Comparison of ENCODE assay signal across 8 cellular contexts in genomic region chr22:27718186-27719032, GRCh38.
A peak's percentile ranks its signal among the peaks of the same experiment; 100 is the strongest.
DNase-seq lines count a peak whose midpoint lies in the region; ATAC-seq and TF ChIP-seq lines count a peak whose summit lies in the region.

No MANE protein-coding gene starts in this region.

- H3K4me3 Mint-ChIP-seq in naive thymus-derived CD4-positive, alpha-beta T cell, result no peak overlapping the region
- no peak overlapping the region for H3K4me3 Mint-ChIP-seq in activated CD4-positive, alpha-beta T cell treated with anti-CD3 and anti-CD28 coated beads for 36 hours

- H3K4me1 ChIP-seq in naive thymus-derived CD4-positive, alpha-beta T cell (ENCODE audit: control insufficient read depth in 2 of 2, insufficient read depth in 2 of 2, low read length in 2 of 2), result no peaks in the 10 kb centered on the region
- H3K4me1 ChIP-seq in Karpas-422 (ENCODE audit: low read length), result no peaks in the 10 kb centered on the region

- H3K4me3 ChIP-seq in naive thymus-derived CD4-positive, alpha-beta T cell (ENCODE audit: low read length), result no peak overlapping the region
- no peak overlapping the region for H3K4me3 ChIP-seq in Karpas-422 (ENCODE audit: low read length)

- no peak overlapping the region for H3K4me2 ChIP-seq in Karpas-422 (ENCODE audit: low read depth, low read length, poor library complexity, severe bottlenecking)

- H3K9me3 ChIP-seq in naive thymus-derived CD4-positive, alpha-beta T cell (ENCODE audit: control insufficient read depth in 2 of 3, low read length in 3 of 3), result no peaks in the 10 kb centered on the region
- no peaks in the 10 kb centered on the region for H3K9me3 ChIP-seq in Karpas-422 (ENCODE audit: low read length)

- no peak for TF ChIP-seq CTCF in AG09319 (IDR thresholded peaks at IDR 0.05; ENCODE audit: low read depth, low read length)

- H3K27ac ChIP-seq in naive thymus-derived CD4-positive, alpha-beta T cell (ENCODE audit: low read depth, low read length), result no peak overlapping the region
- H3K27ac ChIP-seq in Karpas-422 (ENCODE audit: low read length), result no peak overlapping the region

- intact Hi-C loops in naive thymus-derived CD4-positive, alpha-beta T cell (cut with micrococcal nuclease), result no loop called here
- intact Hi-C loops in activated CD4-positive, alpha-beta T cell treated with anti-CD3 and anti-CD28 coated beads for 36 hours (cut with DNase I, micrococcal nuclease), result loop anchor here in 1 of 2 experiments (10.0 kb wide), 1 partner anchor 64 kb away; no protein-coding TSS in a partner anchor

- no peaks in the 10 kb centered on the region for H3K36me3 ChIP-seq in naive thymus-derived CD4-positive, alpha-beta T cell (ENCODE audit: control insufficient read depth in 2 of 3, insufficient read depth in 3 of 3, low read length in 3 of 3)
- no peaks in the 10 kb centered on the region for H3K36me3 ChIP-seq in Karpas-422 (ENCODE audit: insufficient read depth, low read length)

- H3K27me3 ChIP-seq in naive thymus-derived CD4-positive, alpha-beta T cell (ENCODE audit: control insufficient read depth in 2 of 2, insufficient read depth in 2 of 2, low read length in 2 of 2), result no peaks in the 10 kb centered on the region
- H3K27me3 ChIP-seq in Karpas-422 (ENCODE audit: low read length), result 0 out of 2 replicates have a peak, but pooled peaks cover 3% of the 10 kb centered on the region

- no peaks in the 10 kb centered on the region for H3K79me2 ChIP-seq in Karpas-422 (ENCODE audit: low read length)

- H3K27ac Mint-ChIP-seq in naive thymus-derived CD4-positive, alpha-beta T cell, result no peak overlapping the region
- H3K27ac Mint-ChIP-seq in activated CD4-positive, alpha-beta T cell treated with anti-CD3 and anti-CD28 coated beads for 36 hours, result no peak overlapping the region

- no peak for TF ChIP-seq POLR2A in erythroblast (IDR thresholded peaks at IDR 0.05; ENCODE audit: low read length)

- peaks cover 0 to 13% (median 2%) of the 10 kb centered on the region in 11 donors for H3K9me3 Mint-ChIP-seq in naive thymus-derived CD4-positive, alpha-beta T cell
- H3K9me3 Mint-ChIP-seq in activated CD4-positive, alpha-beta T cell treated with anti-CD3 and anti-CD28 coated beads for 36 hours (ENCODE audit: low read depth), result peaks cover 2% of the 10 kb centered on the region

- POLR2A ChIA-PET in naive thymus-derived CD4-positive, alpha-beta T cell (lab: Charles Lee), result no interaction called here
- POLR2A ChIA-PET in activated CD4-positive, alpha-beta T cell treated with anti-CD3 and anti-CD28 coated beads for 36 hours (lab: Charles Lee), result no interaction called here

- peak; percentile 84 for ATAC-seq in naive thymus-derived CD4-positive, alpha-beta T cell
- no peak for ATAC-seq in HG03565 (IDR thresholded peaks at IDR 0.05; ENCODE audit: unreplicated experiment)
- no peak for ATAC-seq in activated CD4-positive, alpha-beta T cell treated with anti-CD3 and anti-CD28 coated beads for 36 hours

- no peaks in the 10 kb centered on the region for H3K9me2 ChIP-seq in Karpas-422 (replicated peaks; ENCODE audit: insufficient read depth, low read length)

- DNase-seq in AG09319 (ENCODE audit: extremely low read depth, low read depth) (peak; percentile 88), NCI-H460 (ENCODE audit: extremely low read depth, low read depth) (peak; percentile 98), erythroblast (lab: John Stamatoyannopoulos, UW) (peak; percentile 54 to 77), Karpas-422 (no peak)
- no peak for DNase-seq in naive thymus-derived CD4-positive, alpha-beta T cell
- no peak for DNase-seq in activated CD4-positive, CD25-positive, alpha-beta regulatory T cell (lab: John Stamatoyannopoulos, UW)
- DNase-seq in activated CD4-positive, alpha-beta T cell treated with anti-CD3 and anti-CD28 coated beads for 36 hours, result no peak

- no peak overlapping the region for H3K9ac ChIP-seq in Karpas-422 (ENCODE audit: low read length)

- CTCF ChIA-PET in naive thymus-derived CD4-positive, alpha-beta T cell (lab: Charles Lee), result no interaction called here
- CTCF ChIA-PET in activated CD4-positive, alpha-beta T cell treated with anti-CD3 and anti-CD28 coated beads for 36 hours (lab: Charles Lee), result no interaction called here

- no peaks in the 10 kb centered on the region for H4K20me1 ChIP-seq in Karpas-422 (ENCODE audit: insufficient read depth, low read depth, low read length)

- peaks cover 0 to 50% (median 16%) of the 10 kb centered on the region in 5 donors for H3K27me3 Mint-ChIP-seq in naive thymus-derived CD4-positive, alpha-beta T cell
- H3K27me3 Mint-ChIP-seq in activated CD4-positive, alpha-beta T cell treated with anti-CD3 and anti-CD28 coated beads for 36 hours, result peaks cover 8% of the 10 kb centered on the region

- no peaks in the 10 kb centered on the region for H3K36me3 Mint-ChIP-seq in naive thymus-derived CD4-positive, alpha-beta T cell
- no peaks in the 10 kb centered on the region for H3K36me3 Mint-ChIP-seq in activated CD4-positive, alpha-beta T cell treated with anti-CD3 and anti-CD28 coated beads for 36 hours (ENCODE audit: low read depth)

- H2AFZ ChIP-seq in Karpas-422 (ENCODE audit: low read length), result no peak overlapping the region

- H3K4me1 Mint-ChIP-seq in naive thymus-derived CD4-positive, alpha-beta T cell, result peaks cover 0 to 1% (median 0%) of the 10 kb centered on the region in 7 donors
- no peaks in the 10 kb centered on the region for H3K4me1 Mint-ChIP-seq in activated CD4-positive, alpha-beta T cell treated with anti-CD3 and anti-CD28 coated beads for 36 hours

Comparison
In these comparisons a context has a peak if more than half of its experiments do, and no peak if none do; other contexts are left out.
1. DNase-seq: peak in AG09319 (single experiment), NCI-H460 (single experiment) and erythroblast (2 of 2); none in naive thymus-derived CD4-positive, alpha-beta T cell (0 of 9), Karpas-422 (single experiment), activated CD4-positive, CD25-positive, alpha-beta regulatory T cell (0 of 4) and activated CD4-positive, alpha-beta T cell treated with anti-CD3 and anti-CD28 coated beads for 36 hours (single experiment).